ENCODE assay signal across 15 cellular contexts in the genomic region with DNA sequence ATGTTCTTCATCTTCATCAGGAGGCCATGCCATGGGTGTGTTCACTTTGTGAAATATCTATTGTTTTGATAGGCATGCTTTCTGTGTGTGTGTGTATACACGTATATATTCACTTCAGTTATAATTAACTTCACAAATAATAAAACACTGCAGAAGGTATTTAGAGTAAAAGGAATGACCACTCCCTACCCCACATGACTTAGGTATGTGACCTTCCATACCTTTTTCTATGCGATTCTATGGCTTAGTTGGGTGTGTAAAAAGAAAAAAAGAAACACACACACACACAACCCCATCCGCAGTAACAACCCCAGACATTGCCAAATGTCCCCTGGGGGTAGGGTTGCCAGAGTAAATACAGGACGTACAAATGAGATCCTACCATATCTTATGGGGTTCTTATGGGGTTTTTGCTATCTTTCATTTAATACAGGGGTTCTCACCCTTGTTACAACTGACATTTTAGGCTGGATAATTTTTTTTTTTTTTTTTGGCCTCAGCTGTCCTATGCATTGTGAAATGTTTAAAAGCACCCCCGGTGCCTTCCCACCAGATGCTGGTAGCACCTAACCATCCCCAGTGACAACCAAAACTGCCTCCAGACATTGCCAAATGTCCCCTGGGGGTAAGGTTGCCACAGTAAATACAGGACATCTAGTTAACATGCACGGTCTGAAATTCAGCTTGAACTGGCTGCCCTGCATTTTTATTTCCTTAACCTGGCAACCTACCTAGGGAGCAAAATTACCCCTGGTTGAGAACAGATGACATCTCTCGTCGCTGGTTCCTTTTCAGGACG.
DNase-seq lines count a peak whose midpoint lies in the region; ATAC-seq and TF ChIP-seq lines count a peak whose summit lies in the region.
"Had no signal": no experiment of that assay in that cellular context is flagged by ENCODE, and none has a peak within 500 bp of the region (broad histone marks: within the 10 kb centered on the region; RNA-seq: fewer than 3 reads in every experiment).

No MANE protein-coding gene starts in this region.

- peak overlapping the region; percentile 71 for H3K27ac Mint-ChIP-seq in type B pancreatic cell
- H3K27ac Mint-ChIP-seq: CD4-positive, alpha-beta memory T cell had no signal

- H3K9me3 Mint-ChIP-seq in type B pancreatic cell, result no peaks in the 10 kb centered on the region
- H3K9me3 Mint-ChIP-seq: CD4-positive, alpha-beta memory T cell had no signal

- DNase-seq in NB4 (ENCODE audit: low read depth) (peak; percentile 65), PC-9 (peak in 1 of 2 experiments; percentile 91), epithelial cell of prostate (ENCODE audit: low read depth, low spot score) (no peak), type B pancreatic cell (ENCODE audit: extremely low spot score, unreplicated experiment) (no peak), epidermal melanocyte (ENCODE audit: insufficient read length, low spot score) (no peak), middle frontal gyrus (ENCODE audit: extremely low spot score, low spot score) (no peak), dorsolateral prefrontal cortex (no peak)
- DNase-seq: CD4-positive, alpha-beta memory T cell; DMS153; Karpas-422; NCI-H187 treated with DMSO at 0.1 percent for 48 hours; NCI-H524 treated with DMSO at 0.1 percent for 48 hours; SHP77 had no signal

- H3K4me1 Mint-ChIP-seq in type B pancreatic cell (ENCODE audit: unreplicated experiment), result no peaks in the 10 kb centered on the region
- H3K4me1 Mint-ChIP-seq: CD4-positive, alpha-beta memory T cell had no signal

- H4K20me1 ChIP-seq in PC-9 (ENCODE audit: insufficient read depth), result no peaks in the 10 kb centered on the region

- H3K79me2 ChIP-seq in PC-9 (ENCODE audit: low read depth), result no peaks in the 10 kb centered on the region

- H3K27me3 ChIP-seq in PC-9 (ENCODE audit: insufficient read depth, low read depth) (no peaks in the 10 kb centered on the region), dorsolateral prefrontal cortex (peaks cover 0 to 2% (median 0%) of the 10 kb centered on the region in 45 donors)

- CTCF ChIA-PET in PC-9 (lab: Charles Lee), result no interaction called here

- H3K9me3 ChIP-seq in PC-9 (ENCODE audit: insufficient read depth, low read depth), result no peaks in the 10 kb centered on the region

- peaks cover 33% of the 10 kb centered on the region for H3F3A ChIP-seq in PC-9 (ENCODE audit: insufficient read depth, low read depth)

- H3K36me3 Mint-ChIP-seq in type B pancreatic cell, result no peaks in the 10 kb centered on the region
- H3K36me3 Mint-ChIP-seq: CD4-positive, alpha-beta memory T cell had no signal

- H3K4me3 ChIP-seq in NB4 (ENCODE audit: low read depth, low read length), result no peak overlapping the region
- peak overlapping the region; percentile 1; the same call in 1 of the 2 replicates for H3K4me3 ChIP-seq in PC-9
- no peak overlapping the region for H3K4me3 ChIP-seq in dorsolateral prefrontal cortex
- H3K4me3 ChIP-seq: SK-N-MC had no signal

- intact Hi-C loops in PC-9 (cut with micrococcal nuclease; ENCODE audit: unreplicated experiment) (loop anchor here (2.0 to 5.0 kb wide), 2 partner anchors 26 to 37 kb away; no protein-coding TSS in a partner anchor), dorsolateral prefrontal cortex (cut with DNase I) (no loop called here)

- H2AFZ ChIP-seq in PC-9, result peak overlapping the region; percentile 10; the same call in 1 of the 2 replicates

- no TSS peak for BruUV-seq in PC-9 (replicated peaks; lab: Mats Ljungman, UMichigan)

- TF ChIP-seq POLR2A in NB4 (IDR thresholded peaks at IDR 0.05; ENCODE audit: extremely low read depth, insufficient read length), result no peak

- peak overlapping the region; percentile 90 for H3K27ac ChIP-seq in PC-9
- H3K27ac ChIP-seq in epithelial cell of prostate, result peak overlapping the region; percentile 65
- no peak overlapping the region for H3K27ac ChIP-seq in dorsolateral prefrontal cortex
- H3K27ac ChIP-seq: SK-N-MC had no signal

- no peaks in the 10 kb centered on the region for H3K9me2 ChIP-seq in PC-9 (ENCODE audit: insufficient read depth)

- no peak for ATAC-seq in HG02981 (IDR thresholded peaks at IDR 0.05; ENCODE audit: unreplicated experiment)

- no peak for TF ChIP-seq CTCF in NB4 (IDR thresholded peaks at IDR 0.05; ENCODE audit: low read depth, low read length)
- TF ChIP-seq CTCF in PC-9 (conservative IDR thresholded peaks at IDR 0.05), result no peak
- TF ChIP-seq CTCF in type B pancreatic cell (conservative IDR thresholded peaks at IDR 0.05), result no peak
- no peak for TF ChIP-seq CTCF in dorsolateral prefrontal cortex (IDR thresholded peaks at IDR 0.05 in 54 of 56, conservative IDR thresholded peaks at IDR 0.05 in 2 of 56; ENCODE audit: low read depth in 1 of 56, partially characterized antibody in 56 of 56)

- no peak overlapping the region for H3K4me3 Mint-ChIP-seq in type B pancreatic cell
- H3K4me3 Mint-ChIP-seq: CD4-positive, alpha-beta memory T cell had no signal

- peaks cover 57% of the 10 kb centered on the region for H3K4me1 ChIP-seq in PC-9 (replicated peaks; ENCODE audit: insufficient read depth)

- peaks cover 24% of the 10 kb centered on the region for H3K27me3 Mint-ChIP-seq in type B pancreatic cell

- POLR2A ChIA-PET in PC-9 (lab: Charles Lee; ENCODE audit: unreplicated experiment), result no interaction called here

- no peaks in the 10 kb centered on the region for H3K36me3 ChIP-seq in PC-9 (ENCODE audit: low read depth)

- H3K4me2 ChIP-seq in PC-9, result peak overlapping the region; percentile 60

Comparison
In these comparisons a context has a peak if more than half of its experiments do, and no peak if none do; other contexts are left out.
1. H3K27ac ChIP-seq: peak in PC-9 (single experiment) and epithelial cell of prostate (single experiment); none in dorsolateral prefrontal cortex (0 of 59).